Comparison of ENCODE assay signal across 7 cellular contexts in genomic region chr6:42028234-42029061, GRCh38. TPM values are rescaled to one million over a fixed set of nuclear protein-coding genes. Genes with fewer than 3 reads are reported as not detected.
A peak's percentile ranks its signal among the peaks of the same experiment; 100 is the strongest.
DNase-seq lines count a peak whose midpoint lies in the region; ATAC-seq and TF ChIP-seq lines count a peak whose summit lies in the region.

No MANE protein-coding gene starts in this region.

- CTCF ChIA-PET in HEK293T (lab: Yijun Ruan, JAX) = interaction anchor here (0.6 to 1.8 kb wide), 4 partner anchors 13 to 108 kb away, joined by 3 to 12 read pairs (median 7); partner anchors contain the start of genes BYSL and MED20

- H3K4me1 ChIP-seq in RWPE2 (ENCODE audit: insufficient read depth, poor library complexity, severe bottlenecking) (peaks cover 3% of the 10 kb centered on the region), fibroblast of lung (ENCODE audit: control insufficient read depth, extremely low read depth, insufficient read depth, low read length) (no peaks in the 10 kb centered on the region)

- H3K4me3 ChIP-seq in RWPE2 (ENCODE audit: severe bottlenecking) (no peak overlapping the region), fibroblast of lung (replicated peaks in 1 of 4; ENCODE audit: control extremely low read depth in 1 of 4, insufficient read depth in 1 of 4, low read depth in 3 of 4, low read length in 4 of 4) (no peak overlapping the region)

- H4K20me1 ChIP-seq in fibroblast of lung (ENCODE audit: control insufficient read depth, extremely low read depth, insufficient read depth, low read length) = no peaks in the 10 kb centered on the region

- peak; percentile 52 for DNase-seq in HEK293T (ENCODE audit: extremely low spot score)
- no peak for DNase-seq in RWPE2 (ENCODE audit: low spot score)
- DNase-seq in fibroblast of lung (ENCODE audit: low read depth in 2 of 2) = peak; percentile 75 to 89
- DNase-seq in pulmonary artery endothelial cell (ENCODE audit: low read depth, low spot score) = peak; percentile 68
- DNase-seq in hepatic stellate cell (ENCODE audit: low spot score) = no peak
- no peak for DNase-seq in middle frontal gyrus (ENCODE audit: extremely low spot score, low spot score)

- H3K27me3 ChIP-seq in RWPE2 (ENCODE audit: insufficient read depth, poor library complexity, severe bottlenecking) (no peaks in the 10 kb centered on the region), fibroblast of lung (ENCODE audit: control insufficient read depth, insufficient read depth, low read length) (no peaks in the 10 kb centered on the region)

- ATAC-seq in RWPE2 (ENCODE audit: low read depth) = peak; percentile 58; the same call in 2 of the 3 replicates
- ATAC-seq in GM19455 (IDR thresholded peaks at IDR 0.05; ENCODE audit: unreplicated experiment) = no peak

- H3K79me2 ChIP-seq in fibroblast of lung (ENCODE audit: control insufficient read depth, insufficient read depth, low read length) = no peaks in the 10 kb centered on the region

- POLR2A ChIA-PET in HEK293T (lab: Yijun Ruan, JAX) = interaction anchor here (0.7 to 1.1 kb wide), 4 partner anchors 23 to 241 kb away, joined by 3 to 5 read pairs (median 4); partner anchors contain the start of genes BYSL, MED20, TAF8 and TOMM6

- no peak overlapping the region for H3K4me2 ChIP-seq in fibroblast of lung (ENCODE audit: extremely low read depth, insufficient read depth, low read length)

- TF ChIP-seq CTCF in RWPE2 (IDR thresholded peaks at IDR 0.05; ENCODE audit: poor library complexity, severe bottlenecking) (no peak), fibroblast of lung (conservative IDR thresholded peaks at IDR 0.05 in 1 of 2, IDR thresholded peaks at IDR 0.05 in 1 of 2; ENCODE audit: low read depth in 1 of 2, low read length in 2 of 2) (no peak)

- no peaks in the 10 kb centered on the region for H3K9me3 ChIP-seq in RWPE2 (ENCODE audit: severe bottlenecking)
- no peaks in the 10 kb centered on the region for H3K9me3 ChIP-seq in fibroblast of lung (ENCODE audit: control insufficient read depth, insufficient read depth, low read depth, low read length)

- no peak overlapping the region for H2AFZ ChIP-seq in fibroblast of lung (ENCODE audit: low read length)

- no peak overlapping the region for H3K27ac ChIP-seq in RWPE2 (ENCODE audit: poor library complexity, severe bottlenecking)
- H3K27ac ChIP-seq in fibroblast of lung (ENCODE audit: insufficient read depth, low read length) = no peak overlapping the region

- H3K36me3 ChIP-seq in RWPE2 (ENCODE audit: low read depth) (0 out of 2 replicates have a peak, but pooled peaks cover 4% of the 10 kb centered on the region), fibroblast of lung (ENCODE audit: control insufficient read depth, insufficient read depth, low read length) (no peaks in the 10 kb centered on the region)

- H3K9ac ChIP-seq in fibroblast of lung (ENCODE audit: insufficient read depth, low read length) = no peak overlapping the region

TF ChIP-seq in HEK293T, 16 proteins besides CTCF, POLR2A, EP300 and RAD21:
- TF ChIP-seq ELF4 (IDR thresholded peaks at IDR 0.05) (no peak), FOXA1 (IDR thresholded peaks at IDR 0.05) (no peak), FOXM1 (IDR thresholded peaks at IDR 0.05; ENCODE audit: borderline replicate concordance) (no peak), HDGF (IDR thresholded peaks at IDR 0.05; ENCODE audit: borderline replicate concordance) (no peak), FOXK2 (IDR thresholded peaks at IDR 0.05) (no peak), NFRKB (IDR thresholded peaks at IDR 0.05) (no peak)
- TF ChIP-seq, protein P1, sequence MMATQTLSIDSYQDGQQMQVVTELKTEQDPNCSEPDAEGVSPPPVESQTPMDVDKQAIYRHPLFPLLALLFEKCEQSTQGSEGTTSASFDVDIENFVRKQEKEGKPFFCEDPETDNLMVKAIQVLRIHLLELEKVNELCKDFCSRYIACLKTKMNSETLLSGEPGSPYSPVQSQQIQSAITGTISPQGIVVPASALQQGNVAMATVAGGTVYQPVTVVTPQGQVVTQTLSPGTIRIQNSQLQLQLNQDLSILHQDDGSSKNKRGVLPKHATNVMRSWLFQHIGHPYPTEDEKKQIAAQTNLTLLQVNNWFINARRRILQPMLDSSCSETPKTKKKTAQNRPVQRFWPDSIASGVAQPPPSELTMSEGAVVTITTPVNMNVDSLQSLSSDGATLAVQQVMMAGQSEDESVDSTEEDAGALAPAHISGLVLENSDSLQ (IDR thresholded peaks at IDR 0.05) = no peak

RNA-seq across cellular contexts. Expression of gene TAF8, which starts 21.9 kb away (rescaled TPM):
- 12.6 and 13.9 TPM in 2 replicates for total RNA-seq in fibroblast of lung
- polyA plus RNA-seq in fibroblast of lung = 14.0 and 17.4 TPM in 2 replicates
- 10.0 and 11.4 TPM in 2 replicates for polyA plus RNA-seq in fibroblast of lung (2012)
- 24.3 and 29.6 TPM in 2 replicates for polyA minus RNA-seq in fibroblast of lung (ENCODE audit: low replicate concordance)
- 16.3 and 37.0 TPM in 2 replicates for total RNA-seq in pulmonary artery endothelial cell

Comparison
In these comparisons a context has a peak if more than half of its experiments do, and no peak if none do; other contexts are left out.
1. DNase-seq: peak in HEK293T (single experiment), fibroblast of lung (2 of 2) and pulmonary artery endothelial cell (single experiment); none in RWPE2 (single experiment), hepatic stellate cell (single experiment) and middle frontal gyrus (single experiment).